23 cellular contexts compared by ENCODE assay signal in the genomic region with DNA sequence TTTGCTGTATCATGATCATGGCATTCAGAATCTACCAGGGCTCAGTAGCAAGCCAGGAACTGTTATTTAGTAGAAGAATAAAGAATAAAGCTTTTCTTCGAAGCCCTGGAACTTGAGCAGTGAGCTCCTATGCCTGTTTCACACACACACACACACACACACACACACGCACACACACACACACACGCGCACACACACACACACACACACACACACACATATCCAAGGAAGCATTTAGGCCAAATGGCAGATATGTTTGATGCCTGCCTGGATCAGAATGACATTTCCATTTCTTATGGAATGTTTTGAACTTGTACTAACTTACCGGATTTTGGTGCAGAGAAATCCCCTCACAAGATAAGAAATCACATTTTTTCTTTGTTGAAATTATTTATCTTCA.
"Had no signal": no experiment of that assay in that cellular context is flagged by ENCODE, and none has a peak within 500 bp of the region (broad histone marks: within the 10 kb centered on the region; RNA-seq: fewer than 3 reads in every experiment).

No MANE protein-coding gene starts in this region.

- H3K36me3 ChIP-seq: colonic mucosa, esophagus muscularis mucosa, esophagus squamous epithelium, gastrocnemius medialis, gastroesophageal sphincter, heart left ventricle, heart right ventricle had no signal

- H3K9me3 ChIP-seq: colonic mucosa, esophagus muscularis mucosa, esophagus squamous epithelium, gastrocnemius medialis, gastroesophageal sphincter, heart left ventricle, heart right ventricle had no signal

- DNase-seq: colonic mucosa; cortex of kidney; dermis blood vessel endothelial cell; dorsolateral prefrontal cortex; effector CD4-positive, alpha-beta T cell; effector CD8-positive, alpha-beta T cell; effector memory CD4-positive, alpha-beta T cell; effector memory CD8-positive, alpha-beta T cell; endodermal cell; erythroblast; esophagus squamous epithelium; foreskin fibroblast; foreskin keratinocyte; foreskin melanocyte; gastrocnemius medialis; glutamatergic neuron; head of caudate nucleus; heart left ventricle; heart right ventricle had no signal

- H3K4me1 ChIP-seq: colonic mucosa, esophagus muscularis mucosa, esophagus squamous epithelium, foreskin keratinocyte, gastrocnemius medialis, gastroesophageal sphincter, heart left ventricle, heart right ventricle had no signal

- H3K4me3 ChIP-seq: colonic mucosa, coronary artery, dorsolateral prefrontal cortex, esophagus muscularis mucosa, esophagus squamous epithelium, gastrocnemius medialis, gastroesophageal sphincter, heart left ventricle, heart right ventricle had no signal

- H3K27ac ChIP-seq: colonic mucosa, coronary artery, dorsolateral prefrontal cortex, epithelial cell of prostate, esophagus muscularis mucosa, esophagus squamous epithelium, foreskin keratinocyte, gastrocnemius medialis, gastroesophageal sphincter, heart left ventricle, heart right ventricle had no signal
